Comparison of ENCODE assay signal across 22 cellular contexts in the genomic region with DNA sequence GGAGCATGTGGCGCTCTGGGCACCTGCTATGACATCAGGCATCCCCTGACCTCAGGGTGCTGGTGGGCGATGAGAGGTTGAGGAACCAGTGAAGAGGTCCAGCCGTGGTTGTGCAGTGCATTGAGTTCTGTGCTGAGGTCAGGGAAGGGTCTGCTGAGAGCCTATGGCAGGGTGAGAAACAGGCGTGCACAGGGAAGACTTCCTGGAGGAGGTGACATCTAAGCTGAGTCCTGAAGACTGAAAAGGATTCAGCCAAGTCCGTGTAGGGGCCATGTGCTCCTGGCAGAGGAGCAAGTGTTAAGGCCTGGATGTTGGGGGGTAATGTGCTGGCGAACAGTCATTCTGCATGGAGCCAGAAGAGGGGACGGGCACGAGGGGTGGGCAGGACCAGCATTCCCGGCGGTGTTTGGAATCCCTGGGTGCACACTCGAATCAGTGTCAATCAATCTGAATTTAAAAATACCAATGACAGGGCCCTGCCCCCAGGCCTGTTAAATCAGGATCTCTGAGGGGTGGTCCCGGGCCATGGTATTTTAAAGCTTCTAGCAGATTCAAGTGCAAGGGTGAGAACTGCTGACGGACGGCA.
DNase-seq lines count a peak whose midpoint lies in the region; ATAC-seq, FAIRE-seq and TF ChIP-seq lines count a peak whose summit lies in the region.
"Had no signal": no experiment of that assay in that cellular context is flagged by ENCODE, and none has a peak within 500 bp of the region (broad histone marks: within the 10 kb centered on the region; RNA-seq: fewer than 3 reads in every experiment).

No MANE protein-coding gene starts in this region.

- CTCF ChIA-PET in K562 (lab: Yijun Ruan, JAX; ENCODE audit: low intra/inter-chr PET ratio) = no interaction called here
- CTCF ChIA-PET in activated CD8-positive, alpha-beta T cell treated with anti-CD3 and anti-CD28 coated beads, Interleukin-2, amount 10 ng/mL, durations not matched to agents 7 days and 5 days (lab: Charles Lee) = no interaction called here
- CTCF ChIA-PET in PC-3 (lab: Charles Lee) = no interaction called here

- H3K27ac Mint-ChIP-seq in activated CD8-positive, alpha-beta T cell treated with anti-CD3 and anti-CD28 coated beads, Interleukin-2, amount 10 ng/mL, durations not matched to agents 7 days and 5 days = no peak overlapping the region
- H3K27ac Mint-ChIP-seq: CD4-positive, CD25-positive, alpha-beta regulatory T cell; IgD-negative memory B cell had no signal

- peaks cover 46% of the 10 kb centered on the region for H3K79me1 ChIP-seq in mesenchymal stem cell (replicated peaks; ENCODE audit: low read length, poor library complexity, severe bottlenecking)

- DNase-seq in Right ventricle myocardium superior (peak; percentile 18), heart right ventricle (no peak), K562 (ENCODE audit: extremely low read depth in 1 of 4, low spot score in 3 of 4) (no peak), mesenchymal stem cell (no peak), PC-3 (no peak), COLO829 (ENCODE audit: low spot score) (no peak)
- no peak for DNase-seq in activated CD8-positive, alpha-beta T cell treated with anti-CD3 and anti-CD28 coated beads, Interleukin-2, amount 10 ng/mL, durations not matched to agents 7 days and 5 days
- DNase-seq: 8988T; CD4-positive, CD25-positive, alpha-beta regulatory T cell; H7; HFFc6; NCI-H1048; NCI-H1417; NCI-H1694; NCI-H2029 treated with DMSO at 0.1 percent for 48 hours; NCI-H526 treated with DMSO at 0.1 percent for 48 hours; RPMI8226; SHP77 had no signal

- no peaks in the 10 kb centered on the region for H3K4me1 Mint-ChIP-seq in activated CD8-positive, alpha-beta T cell treated with anti-CD3 and anti-CD28 coated beads, Interleukin-2, amount 10 ng/mL, durations not matched to agents 7 days and 5 days (ENCODE audit: low read depth)

- ATAC-seq in Right ventricle myocardium superior (ENCODE audit: poor library complexity) = no peak
- no peak for ATAC-seq in heart right ventricle
- ATAC-seq in K562 = no peak
- no peak for ATAC-seq in activated CD8-positive, alpha-beta T cell treated with anti-CD3 and anti-CD28 coated beads, Interleukin-2, amount 10 ng/mL, durations not matched to agents 7 days and 5 days
- no peak for ATAC-seq in PC-3

- POLR2A ChIA-PET in K562 (lab: Yijun Ruan, JAX) = no interaction called here
- POLR2A ChIA-PET in activated CD8-positive, alpha-beta T cell treated with anti-CD3 and anti-CD28 coated beads, Interleukin-2, amount 10 ng/mL, durations not matched to agents 7 days and 5 days (lab: Charles Lee) = no interaction called here
- POLR2A ChIA-PET in PC-3 (lab: Charles Lee; ENCODE audit: unreplicated experiment) = no interaction called here

- peak overlapping the region in 1 of 2 experiments; percentile 30 for H3K14ac ChIP-seq in mesenchymal stem cell (ENCODE audit: low read length in 2 of 2)

- no peak for FAIRE-seq in K562 (lab: Jason Lieb, UNC)
- FAIRE-seq: D721Med, GM19239 had no signal

- no peak overlapping the region for H2BK15ac ChIP-seq in mesenchymal stem cell (ENCODE audit: low read depth, poor library complexity, severe bottlenecking)

- H3K9me1 ChIP-seq in K562 (ENCODE audit: control insufficient read depth, insufficient read depth, low read length) = peaks cover 7% of the 10 kb centered on the region

- H3K27me3 ChIP-seq in heart right ventricle (peaks cover 0 to 7% (median 0%) of the 10 kb centered on the region in 7 donors), K562 (ENCODE audit: control insufficient read depth in 2 of 2, insufficient read depth in 2 of 2, low read length in 2 of 2) (no peaks in the 10 kb centered on the region), mesenchymal stem cell (ENCODE audit: control insufficient read depth in 1 of 2, insufficient read depth in 1 of 2, low read length in 2 of 2) (no peaks in the 10 kb centered on the region), PC-3 (ENCODE audit: low read length) (no peaks in the 10 kb centered on the region)
- H3K27me3 ChIP-seq: BLaER1 had no signal

- in situ Hi-C loops in K562 (cut with MboI) = no loop called here

- peaks cover 9 to 69% (median 53%) of the 10 kb centered on the region in 9 donors for H3K4me1 ChIP-seq in heart right ventricle
- H3K4me1 ChIP-seq in K562 (replicated peaks in 1 of 2; ENCODE audit: control insufficient read depth in 2 of 2, insufficient read depth in 2 of 2, low read length in 2 of 2) = peaks cover 31 to 69% of the 10 kb centered on the region in 2 experiments
- H3K4me1 ChIP-seq in mesenchymal stem cell (ENCODE audit: control insufficient read depth, insufficient read depth, low read depth, low read length) = peaks cover 44% of the 10 kb centered on the region
- peaks cover 23% of the 10 kb centered on the region for H3K4me1 ChIP-seq in PC-3 (ENCODE audit: insufficient read depth, low read length)

- no peak overlapping the region for H3K4me2 ChIP-seq in K562 (ENCODE audit: insufficient read depth, low read length)
- no peak overlapping the region for H3K4me2 ChIP-seq in mesenchymal stem cell (ENCODE audit: low read length, poor library complexity, severe bottlenecking)
- H3K4me2 ChIP-seq in PC-3 (ENCODE audit: low read length) = no peak overlapping the region

- no peak overlapping the region for H3K4me3 ChIP-seq in heart right ventricle
- H3K4me3 ChIP-seq in K562 = no peak overlapping the region
- H3K4me3 ChIP-seq in mesenchymal stem cell (ENCODE audit: insufficient read depth in 1 of 2, low read depth in 1 of 2, low read length in 2 of 2) = no peak overlapping the region
- H3K4me3 ChIP-seq in PC-3 (ENCODE audit: low read length) = no peak overlapping the region
- H3K4me3 ChIP-seq: BLaER1 had no signal

- 93 to 94% methylated on average over 14 of the region's 14 CpGs for WGBS in heart right ventricle, 2 donors
- WGBS in K562 (ENCODE audit: insufficient coverage, low coverage, missing lambda C conversion rate) = 83% methylated on average over 14 of the region's 14 CpGs
- 95% methylated on average over 14 of the region's 14 CpGs for WGBS in mesenchymal stem cell

- H2BK120ac ChIP-seq in mesenchymal stem cell (ENCODE audit: low read depth, low read length) = no peak overlapping the region

- H3K4me3 Mint-ChIP-seq in activated CD8-positive, alpha-beta T cell treated with anti-CD3 and anti-CD28 coated beads, Interleukin-2, amount 10 ng/mL, durations not matched to agents 7 days and 5 days = no peak overlapping the region
- H3K4me3 Mint-ChIP-seq: CD4-positive, CD25-positive, alpha-beta regulatory T cell; HFFc6; IgD-negative memory B cell had no signal

- H3K27me3 Mint-ChIP-seq in activated CD8-positive, alpha-beta T cell treated with anti-CD3 and anti-CD28 coated beads, Interleukin-2, amount 10 ng/mL, durations not matched to agents 7 days and 5 days (ENCODE audit: low read depth) = peaks cover 29% of the 10 kb centered on the region

- H3K4ac ChIP-seq in mesenchymal stem cell (ENCODE audit: low read depth in 1 of 2, low read length in 2 of 2) = no peak overlapping the region

- H4K8ac ChIP-seq in mesenchymal stem cell (ENCODE audit: low read length) = no peak overlapping the region

- H3K9ac ChIP-seq in K562 (ENCODE audit: insufficient read depth in 1 of 2, low read depth in 2 of 2, low read length in 2 of 2) (peak overlapping the region in 1 of 2 experiments; percentile 31; a peak in 2 of 4 replicates), mesenchymal stem cell (ENCODE audit: low read length) (no peak overlapping the region), PC-3 (ENCODE audit: low read length) (no peak overlapping the region)
- H3K9ac ChIP-seq: BLaER1 had no signal

- peak overlapping the region in 1 of 2 experiments; percentile 7 for H3K18ac ChIP-seq in mesenchymal stem cell (ENCODE audit: low read depth in 1 of 2, low read length in 2 of 2)

- H3K36me3 ChIP-seq in heart right ventricle (no peaks in the 10 kb centered on the region), K562 (ENCODE audit: control insufficient read depth, insufficient read depth, low read length) (peaks cover 55% of the 10 kb centered on the region; the same call in 2 of the 3 replicates), mesenchymal stem cell (ENCODE audit: control insufficient read depth in 1 of 2, insufficient read depth in 2 of 2, low read depth in 1 of 2, low read length in 2 of 2) (peaks cover 9 to 43% of the 10 kb centered on the region in 2 experiments), PC-3 (ENCODE audit: low read depth, low read length) (no peaks in the 10 kb centered on the region)
- H3K36me3 ChIP-seq: BLaER1 had no signal

- H3K23ac ChIP-seq in mesenchymal stem cell (ENCODE audit: low read length in 2 of 2) = no peak overlapping the region

- H4K20me1 ChIP-seq in K562 (replicated peaks; ENCODE audit: control insufficient read depth, insufficient read depth, low read length) = peaks cover 86% of the 10 kb centered on the region
- no peaks in the 10 kb centered on the region for H4K20me1 ChIP-seq in PC-3 (ENCODE audit: low read length)

- TF ChIP-seq POLR2A in K562 (conservative IDR thresholded peaks at IDR 0.05) = no peak

- intact Hi-C loops in Right ventricle myocardium superior (cut with DNase I) = no loop called here
- intact Hi-C loops in heart right ventricle (cut with DNase I) = loop anchor here in 2 of 10 donors (10.0 kb wide), 3 partner anchors 47 to 57 kb away; no protein-coding TSS in a partner anchor
- intact Hi-C loops in K562 (cut with micrococcal nuclease) = no loop called here
- intact Hi-C loops in PC-3 (cut with micrococcal nuclease) = no loop called here

- no peak overlapping the region for H2AK5ac ChIP-seq in mesenchymal stem cell (ENCODE audit: low read length, severe bottlenecking)

- H3K9me2 ChIP-seq in PC-3 (replicated peaks; ENCODE audit: low read length) = no peaks in the 10 kb centered on the region

- TF ChIP-seq CTCF in heart right ventricle (IDR thresholded peaks at IDR 0.05) (no peak), K562 (IDR thresholded peaks at IDR 0.05 in 2 of 3, conservative IDR thresholded peaks at IDR 0.05 in 1 of 3; ENCODE audit: insufficient read depth in 2 of 3, low read depth in 1 of 3, low read length in 3 of 3) (no peak), PC-3 (conservative IDR thresholded peaks at IDR 0.05; ENCODE audit: low read depth, low read length) (no peak)

- H3F3A ChIP-seq in PC-3 (ENCODE audit: low read length, unreplicated experiment) = peaks cover 5% of the 10 kb centered on the region

- H3K9me3 Mint-ChIP-seq in activated CD8-positive, alpha-beta T cell treated with anti-CD3 and anti-CD28 coated beads, Interleukin-2, amount 10 ng/mL, durations not matched to agents 7 days and 5 days (ENCODE audit: insufficient read depth) = peaks cover under 1% of the 10 kb centered on the region

- peak overlapping the region in 1 of 2 experiments; percentile 12 for H2BK12ac ChIP-seq in mesenchymal stem cell (ENCODE audit: low read length in 2 of 2)

- peak overlapping the region; percentile 40 for H4K91ac ChIP-seq in mesenchymal stem cell (ENCODE audit: low read length)

- no peak for TF ChIP-seq RAD21 in K562 (CRISPR knock-in tag; conservative IDR thresholded peaks at IDR 0.05 in 1 of 2, IDR thresholded peaks at IDR 0.05 in 1 of 2)

- BruUV-seq in K562 (replicated peaks; lab: Mats Ljungman, UMichigan) = no TSS peak
- no TSS peak for BruUV-seq in PC-3 (replicated peaks; lab: Mats Ljungman, UMichigan)

- H3K79me2 ChIP-seq in K562 (ENCODE audit: control insufficient read depth, insufficient read depth, low read length) = peaks cover 92% of the 10 kb centered on the region
- H3K79me2 ChIP-seq in PC-3 (ENCODE audit: low read length) = peaks cover 79% of the 10 kb centered on the region

- H2BK5ac ChIP-seq in mesenchymal stem cell (ENCODE audit: low read depth, low read length, poor library complexity, severe bottlenecking) = no peak overlapping the region

- no peaks in the 10 kb centered on the region for H3K36me3 Mint-ChIP-seq in activated CD8-positive, alpha-beta T cell treated with anti-CD3 and anti-CD28 coated beads, Interleukin-2, amount 10 ng/mL, durations not matched to agents 7 days and 5 days (ENCODE audit: low read depth)
- H3K36me3 Mint-ChIP-seq: CD4-positive, CD25-positive, alpha-beta regulatory T cell had no signal

- TF ChIP-seq EP300 in K562 (IDR thresholded peaks at IDR 0.05; ENCODE audit: low read length) = no peak

- H3K9me3 ChIP-seq in heart right ventricle = no peaks in the 10 kb centered on the region
- H3K9me3 ChIP-seq in K562 (replicated peaks; ENCODE audit: control insufficient read depth, insufficient read depth, low read depth, low read length) = no peaks in the 10 kb centered on the region
- H3K9me3 ChIP-seq in mesenchymal stem cell (ENCODE audit: control insufficient read depth, low read length) = no peaks in the 10 kb centered on the region
- no peaks in the 10 kb centered on the region for H3K9me3 ChIP-seq in PC-3 (ENCODE audit: low read length)
- H3K9me3 ChIP-seq: BLaER1 had no signal

- H3K27ac ChIP-seq in heart right ventricle = no peak overlapping the region
- no peak overlapping the region for H3K27ac ChIP-seq in K562 (ENCODE audit: extremely low read depth, low read depth, low read length)
- no peak overlapping the region for H3K27ac ChIP-seq in mesenchymal stem cell (ENCODE audit: low read length, poor library complexity, severe bottlenecking)
- H3K27ac ChIP-seq in PC-3 (ENCODE audit: low read length) = no peak overlapping the region
- H3K27ac ChIP-seq: BLaER1 had no signal

- no peak overlapping the region for H2AFZ ChIP-seq in K562 (ENCODE audit: low read depth, low read length)
- H2AFZ ChIP-seq in mesenchymal stem cell (ENCODE audit: low read depth, low read length) = no peak overlapping the region
- no peak overlapping the region for H2AFZ ChIP-seq in PC-3 (ENCODE audit: low read length)
